7 cellular contexts compared by ENCODE assay signal in the genomic region with DNA sequence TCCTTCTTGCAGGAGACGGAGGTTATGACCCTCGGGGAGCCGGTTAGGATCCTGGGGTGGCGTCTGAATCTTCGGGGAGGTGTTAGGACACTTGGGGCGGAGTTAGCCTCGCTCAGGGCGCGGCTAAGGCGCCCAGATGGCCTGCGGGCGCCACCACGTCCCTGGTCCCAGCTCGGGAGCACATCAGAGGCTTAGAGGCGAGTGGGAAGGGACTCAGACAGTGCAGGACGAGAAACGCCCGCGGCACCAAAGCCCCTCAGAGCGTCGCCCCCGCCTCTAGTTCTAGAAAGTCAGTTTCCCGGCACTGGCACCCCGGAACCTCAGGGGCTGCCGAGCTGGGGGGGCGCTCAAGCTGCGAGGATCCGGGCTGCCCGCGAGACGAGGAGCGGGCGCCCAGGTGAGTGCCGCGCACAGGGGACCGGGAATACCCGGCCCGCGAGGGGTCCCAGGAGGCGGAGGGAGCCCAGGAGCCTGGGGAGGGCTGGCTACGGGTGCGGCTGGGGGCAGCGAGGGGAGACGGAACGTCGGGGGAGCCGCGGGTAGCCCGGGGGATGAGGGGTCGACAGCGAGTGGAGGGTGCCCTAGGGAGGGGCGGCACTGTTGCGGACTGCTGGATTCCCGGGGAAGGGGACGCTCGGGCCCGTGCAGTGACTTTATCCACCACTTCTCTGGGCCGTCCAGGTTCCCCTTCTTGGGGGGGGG. TPM values are rescaled to one million over a fixed set of nuclear protein-coding genes. Genes with fewer than 3 reads are reported as not detected.
DNase-seq lines count a peak whose midpoint lies in the region; ATAC-seq and TF ChIP-seq lines count a peak whose summit lies in the region.

Gene HCK, plus strand, starts transcription at position 153 of the 702 bp plus-strand sequence.

- H2AFZ ChIP-seq in OCI-LY3 (ENCODE audit: low read depth, low read length), result no peak within 1 kb of the TSS

- H3K9ac ChIP-seq in OCI-LY3 (ENCODE audit: low read length) (peak within 1 kb of the TSS; percentile 100), skeletal muscle tissue (ENCODE audit: low read depth in 1 of 3, low read length in 3 of 3) (no peak within 1 kb of the TSS)

- H3K27ac ChIP-seq in OCI-LY3 (ENCODE audit: low read length), result peak within 1 kb of the TSS; percentile 91
- H3K27ac ChIP-seq in right atrium auricular region, result peak within 1 kb of the TSS; percentile 53 to 54
- peak within 1 kb of the TSS; percentile 51 for H3K27ac ChIP-seq in skeletal muscle tissue (ENCODE audit: low read depth, low read length)

- DNase-seq in right atrium auricular region (ENCODE audit: low spot score) (no peak), NCI-H226 (no peak), NCI-H1048 (lab: John Stamatoyannopoulos, UW) (no peak), DMS153 (lab: John Stamatoyannopoulos, UW) (no peak)

- peak within 1 kb of the TSS; percentile 95 for H3K4me2 ChIP-seq in OCI-LY3 (ENCODE audit: low read length)

- peak; percentile 70 for ATAC-seq in GM18511 (IDR thresholded peaks at IDR 0.05; ENCODE audit: unreplicated experiment)

- H3K9me3 ChIP-seq in OCI-LY3 (ENCODE audit: insufficient read depth, low read length) (no peaks in the 10 kb centered on the region), right atrium auricular region (no peaks in the 10 kb centered on the region), skeletal muscle tissue (ENCODE audit: control insufficient read depth in 3 of 3, low read length in 3 of 3) (no peaks in the 10 kb centered on the region)

- H3K27me3 ChIP-seq in OCI-LY3 (ENCODE audit: low read depth, low read length) (no peaks in the 10 kb centered on the region), right atrium auricular region (peaks cover 9 to 10% of the 10 kb centered on the region in 2 donors), skeletal muscle tissue (ENCODE audit: control insufficient read depth in 3 of 3, insufficient read depth in 3 of 3, low read length in 3 of 3) (peaks cover 34 to 48% (median 44%) of the 10 kb centered on the region in 3 donors)

- peaks cover 57% of the 10 kb centered on the region for H3K79me2 ChIP-seq in OCI-LY3 (ENCODE audit: low read length)

- H3K4me1 ChIP-seq in OCI-LY3 (ENCODE audit: low read length) (peaks cover 49% of the 10 kb centered on the region), right atrium auricular region (peaks cover 0 to 19% of the 10 kb centered on the region in 2 donors), skeletal muscle tissue (ENCODE audit: control insufficient read depth in 3 of 3, insufficient read depth in 3 of 3, low read length in 3 of 3) (peaks cover 0 to 2% (median 2%) of the 10 kb centered on the region in 3 donors)

- H3K36me3 ChIP-seq in OCI-LY3 (replicated peaks; ENCODE audit: low read depth, low read length) (peaks cover 34% of the 10 kb centered on the region), right atrium auricular region (no peaks in the 10 kb centered on the region), skeletal muscle tissue (ENCODE audit: control insufficient read depth in 3 of 3, insufficient read depth in 3 of 3, low read length in 3 of 3) (no peaks in the 10 kb centered on the region)

- H4K20me1 ChIP-seq in OCI-LY3 (ENCODE audit: insufficient read depth, low read length), result peaks cover 29% of the 10 kb centered on the region

- peak; percentile 38; the same call in 1 of the 2 replicates for TF ChIP-seq CTCF in OCI-LY3 (IDR thresholded peaks at IDR 0.05; ENCODE audit: low read depth, low read length)
- no peak for TF ChIP-seq CTCF in right atrium auricular region (IDR thresholded peaks at IDR 0.05)

- H3K4me3 ChIP-seq in OCI-LY3 (ENCODE audit: low read length) (peak within 1 kb of the TSS; percentile 94), right atrium auricular region (peak within 1 kb of the TSS; percentile 21 to 42), skeletal muscle tissue (ENCODE audit: low read length in 3 of 3) (peak within 1 kb of the TSS in 2 of 3 donors; percentile 8 to 35)

RNA-seq across cellular contexts. Expression of gene HCK, which starts in this region (rescaled TPM):
- total RNA-seq in right atrium auricular region (1 to 10 TPM; 2.3 to 9.2 TPM), skeletal muscle tissue (8.4 TPM)

Comparison
In these comparisons a context has a peak if more than half of its experiments do, and no peak if none do; other contexts are left out.
1. H3K4me3 ChIP-seq: peak in every context shown above with its lines; median percentile 94 in OCI-LY3; 32 in right atrium auricular region; 22 in skeletal muscle tissue.